ENCODE assay signal across 8 cellular contexts in the genomic region with DNA sequence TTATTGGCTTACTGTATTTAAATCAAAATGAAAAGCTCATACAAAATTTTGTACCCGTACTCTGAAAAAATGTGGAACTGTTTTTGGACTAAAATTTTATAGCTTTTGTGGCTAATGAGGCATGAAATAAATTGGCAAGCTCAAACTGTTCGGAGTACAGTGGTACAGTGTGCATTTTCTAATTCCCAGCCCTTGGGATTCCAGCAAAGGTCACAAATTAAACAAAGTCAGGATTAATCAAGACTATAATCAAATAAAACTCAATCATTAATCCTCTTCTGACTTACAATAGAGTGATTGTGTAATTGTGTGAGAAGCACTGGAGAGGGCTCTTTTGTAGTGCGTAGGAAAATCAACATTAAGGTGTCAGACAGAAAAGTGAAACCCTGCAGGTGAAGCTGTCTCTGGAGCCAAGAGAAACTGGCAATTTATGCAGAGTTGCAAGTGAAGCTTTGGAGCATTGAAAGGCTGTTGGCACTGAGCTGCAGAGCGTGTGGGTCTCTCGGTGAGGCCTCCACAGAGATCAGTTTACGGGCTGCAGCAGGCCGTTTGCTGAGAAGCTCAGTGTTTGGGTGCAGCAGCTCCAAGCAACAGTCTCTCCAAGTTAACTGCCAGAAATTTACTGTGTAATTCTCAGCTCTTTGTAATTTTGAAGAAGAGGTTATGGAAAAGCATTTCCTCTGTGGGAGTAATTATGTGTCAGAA.
DNase-seq lines count a peak whose midpoint lies in the region; ATAC-seq, FAIRE-seq and TF ChIP-seq lines count a peak whose summit lies in the region.
"Had no signal": no experiment of that assay in that cellular context is flagged by ENCODE, and none has a peak within 500 bp of the region (broad histone marks: within the 10 kb centered on the region; RNA-seq: fewer than 3 reads in every experiment).

No MANE protein-coding gene starts in this region.

- H3K36me3 ChIP-seq in heart left ventricle: peaks cover 0 to 22% (median 0%) of the 10 kb centered on the region in 9 donors
- H3K36me3 ChIP-seq in small intestine (ENCODE audit: control insufficient read depth in 2 of 2, insufficient read depth in 2 of 2, low read length in 2 of 2): no peaks in the 10 kb centered on the region
- H3K36me3 ChIP-seq: SJSA1 had no signal

- DNase-seq in Kasumi-1 (lab: John Stamatoyannopoulos, UW) (peak; percentile 6 to 15), SHP77 treated with DMSO at 0.1 percent for 48 hours (lab: John Stamatoyannopoulos, UW) (peak; percentile 4), heart left ventricle (peak in 2 of 5 donors; percentile 32 to 48), small intestine (peak; percentile 41), natural killer cell (no peak)
- no peak for DNase-seq in stimulated activated CD4-positive, alpha-beta T cell treated with anti-CD3 and anti-CD28 coated beads, Interleukin-4, amount 100 ng/mL, for 4 hours
- no peak for DNase-seq in activated CD8-positive, alpha-beta memory T cell treated with anti-CD3 and anti-CD28 coated beads, Interleukin-2, amount 50 U/mL, for 4 hours

- no peak for TF ChIP-seq CTCF in heart left ventricle (IDR thresholded peaks at IDR 0.05)
- TF ChIP-seq CTCF in natural killer cell (IDR thresholded peaks at IDR 0.05): no peak

- H3K4me3 ChIP-seq in heart left ventricle: peak overlapping the region in 2 of 12 donors; percentile 6 to 21
- H3K4me3 ChIP-seq in small intestine (ENCODE audit: low read depth in 1 of 2, low read length in 2 of 2): no peak overlapping the region
- H3K4me3 ChIP-seq: SJSA1 had no signal

- H3K9me3 Mint-ChIP-seq in natural killer cell: no peaks in the 10 kb centered on the region

- peak; percentile 60 to 69 (median 66) for ATAC-seq in heart left ventricle
- no peak for ATAC-seq in natural killer cell

- 46 to 55% (median 52%) methylated on average over 7 of the region's 7 CpGs for WGBS in heart left ventricle, 4 donors
- WGBS in small intestine, 3 donors: 14 to 49% (median 35%) methylated on average over 7 of the region's 7 CpGs

- intact Hi-C loops in heart left ventricle (cut with DNase I): no loop called here
- intact Hi-C loops in natural killer cell (cut with micrococcal nuclease): no loop called here

- H3K4me1 ChIP-seq in heart left ventricle (peaks cover 0 to 34% (median 9%) of the 10 kb centered on the region in 12 donors), small intestine (ENCODE audit: control insufficient read depth in 2 of 2, insufficient read depth in 1 of 2, low read depth in 1 of 2, low read length in 1 of 2) (peaks cover 0 to 4% of the 10 kb centered on the region in 2 donors)
- H3K4me1 ChIP-seq: SJSA1 had no signal

- H3K27me3 ChIP-seq in heart left ventricle (no peaks in the 10 kb centered on the region), small intestine (ENCODE audit: control insufficient read depth in 2 of 2, insufficient read depth in 2 of 2, low read length in 2 of 2) (no peaks in the 10 kb centered on the region)
- H3K27me3 ChIP-seq: SJSA1 had no signal

- FAIRE-seq in small intestine (lab: Jason Lieb, UNC): no peak

- no peaks in the 10 kb centered on the region for H3K36me3 Mint-ChIP-seq in natural killer cell

- no peaks in the 10 kb centered on the region for H3K27me3 Mint-ChIP-seq in natural killer cell (ENCODE audit: low read depth in 2 of 2)

- no peak overlapping the region for H3K27ac Mint-ChIP-seq in natural killer cell

- peaks cover 0 to 19% (median 5%) of the 10 kb centered on the region in 12 donors for H3K9me3 ChIP-seq in heart left ventricle
- no peaks in the 10 kb centered on the region for H3K9me3 ChIP-seq in small intestine (ENCODE audit: control insufficient read depth, low read depth)
- H3K9me3 ChIP-seq: SJSA1 had no signal

- peak overlapping the region in 8 of 12 donors; percentile 18 to 68 (median 36) for H3K27ac ChIP-seq in heart left ventricle
- H3K27ac ChIP-seq in small intestine (ENCODE audit: low read depth in 1 of 2, low read length in 1 of 2): no peak overlapping the region
- H3K27ac ChIP-seq: SJSA1 had no signal

- H3K4me3 Mint-ChIP-seq in natural killer cell: no peak overlapping the region

- no peaks in the 10 kb centered on the region for H3K4me1 Mint-ChIP-seq in natural killer cell

- TF ChIP-seq POLR2A in heart left ventricle (IDR thresholded peaks at IDR 0.05): no peak

Comparison
In these comparisons a context has a peak if more than half of its experiments do, and no peak if none do; other contexts are left out.
1. DNase-seq: peak in Kasumi-1 (2 of 2), SHP77 treated with DMSO at 0.1 percent for 48 hours (single experiment) and small intestine (single experiment); none in stimulated activated CD4-positive, alpha-beta T cell treated with anti-CD3 and anti-CD28 coated beads, Interleukin-4, amount 100 ng/mL, for 4 hours (0 of 2), activated CD8-positive, alpha-beta memory T cell treated with anti-CD3 and anti-CD28 coated beads, Interleukin-2, amount 50 U/mL, for 4 hours (single experiment) and natural killer cell (single experiment).
2. ATAC-seq: peak in heart left ventricle (4 of 4); none in natural killer cell (0 of 3).
3. H3K27ac ChIP-seq: peak in heart left ventricle (8 of 12); none in small intestine (0 of 2).